24 cellular contexts compared by ENCODE assay signal in genomic region chr5:90555666-90556065, GRCh38. TPM values are rescaled to one million over a fixed set of nuclear protein-coding genes. Genes with fewer than 3 reads are reported as not detected.
DNase-seq lines count a peak whose midpoint lies in the region; ATAC-seq, FAIRE-seq and TF ChIP-seq lines count a peak whose summit lies in the region.
"Had no signal": no experiment of that assay in that cellular context is flagged by ENCODE, and none has a peak within 500 bp of the region (broad histone marks: within the 10 kb centered on the region; RNA-seq: fewer than 3 reads in every experiment).

No MANE protein-coding gene starts in this region.

- H2BK120ac ChIP-seq in H1 (replicated peaks; ENCODE audit: low read depth, low read length) = no peak overlapping the region

- H3K79me1 ChIP-seq in H1 (ENCODE audit: low read depth, low read length) = no peaks in the 10 kb centered on the region

- ATAC-seq in HepG2 (no peak), right lobe of liver (no peak)
- ATAC-seq: HCT116 had no signal

- peaks cover 66% of the 10 kb centered on the region for H3K27me3 Mint-ChIP-seq in neural crest cell (ENCODE audit: low read depth)

- no peak overlapping the region; the same call in 1 of the 2 replicates for H3K18ac ChIP-seq in H1 (ENCODE audit: extremely low read depth, low read length)

- H3K4me1 ChIP-seq in HepG2 (ENCODE audit: insufficient read depth, low read length) (no peaks in the 10 kb centered on the region), right lobe of liver (peaks cover 0 to 13% (median 2%) of the 10 kb centered on the region in 4 donors), H1 (replicated peaks in 1 of 4; ENCODE audit: control insufficient read depth in 3 of 4, insufficient read depth in 4 of 4, low read length in 3 of 4) (peaks cover 3 to 15% (median 9%) of the 10 kb centered on the region in 4 experiments; a peak in 6 of 7 replicates)
- H3K4me1 ChIP-seq: BE2C had no signal

- no peak overlapping the region for H3K23ac ChIP-seq in H1 (ENCODE audit: insufficient read length)

- POLR2A ChIA-PET in HepG2 (lab: Yijun Ruan, JAX) (no interaction called here), H1 (lab: Charles Lee; ENCODE audit: partially characterized antibody) (interaction anchor here (1.0 to 1.3 kb wide), 2 partner anchors 27 to 35 kb away, joined by 3 read pairs; no protein-coding TSS in a partner anchor)

- H4K20me1 ChIP-seq in HepG2 (ENCODE audit: insufficient read depth, low read length) = no peaks in the 10 kb centered on the region
- H4K20me1 ChIP-seq in H1 (replicated peaks in 1 of 2; ENCODE audit: control insufficient read depth in 1 of 2, insufficient read depth in 2 of 2, low read length in 2 of 2) = no peaks in the 10 kb centered on the region

- H3K4me3 ChIP-seq in HepG2 (replicated peaks in 1 of 3; ENCODE audit: insufficient read depth in 1 of 3, low read depth in 2 of 3, low read length in 3 of 3) (no peak overlapping the region), right lobe of liver (no peak overlapping the region), H1 (ENCODE audit: extremely low read depth in 1 of 4, insufficient read depth in 2 of 4, low read depth in 3 of 4, low read length in 4 of 4) (peak overlapping the region in 1 of 4 experiments; percentile 11; a peak in 1 of 8 replicates)
- H3K4me3 ChIP-seq: BLaER1 treated with 17β-estradiol and CSF1 and Interleukin-3, amounts not matched to agents 10 nM and 100 nM had no signal

- TF ChIP-seq EP300 in HepG2 (IDR thresholded peaks at IDR 0.05; ENCODE audit: low read depth in 2 of 2, low read length in 2 of 2) = no peak
- no peak for TF ChIP-seq EP300 in HepG2 (CRISPR knock-in tag; IDR thresholded peaks at IDR 0.05; ENCODE audit: borderline replicate concordance)
- no peak for TF ChIP-seq EP300 in H1 (IDR thresholded peaks at IDR 0.05; ENCODE audit: borderline replicate concordance in 1 of 2, low read depth in 2 of 2, low read length in 2 of 2)

- no TSS peak for BruUV-seq in HepG2 (replicated peaks; lab: Mats Ljungman, UMichigan)

- H3K4me3 Mint-ChIP-seq in neural crest cell = peak overlapping the region; percentile 57
- H3K4me3 Mint-ChIP-seq: CD4-positive, alpha-beta T cell; CD8-positive, alpha-beta memory T cell had no signal

- no peak overlapping the region for H2BK5ac ChIP-seq in H1 (ENCODE audit: low read depth, low read length)

- no peak overlapping the region for H3K27ac Mint-ChIP-seq in neural crest cell (ENCODE audit: unreplicated experiment)
- H3K27ac Mint-ChIP-seq: CD14-positive monocyte; CD4-positive, alpha-beta T cell; CD8-positive, alpha-beta memory T cell had no signal

- DNase-seq in HepG2 (ENCODE audit: low spot score) (no peak), right lobe of liver (no peak), H1 (ENCODE audit: low read depth in 1 of 2, low spot score in 2 of 2) (no peak), neural crest cell (ENCODE audit: low read depth, low spot score) (no peak), DMS153 treated with DMSO at 0.1 percent for 48 hours (lab: John Stamatoyannopoulos, UW; ENCODE audit: unreplicated experiment) (no peak), NCI-H82 treated with DMSO at 0.1 percent for 48 hours (lab: John Stamatoyannopoulos, UW; ENCODE audit: unreplicated experiment) (no peak)
- DNase-seq: BE2C; CD4-positive, alpha-beta T cell; CD8-positive, alpha-beta memory T cell; DMS 273 treated with DMSO at 0.1 percent for 48 hours; DMS53; DMS79 treated with DMSO at 0.1 percent for 48 hours; GF-D8; GOT3; H7 had no signal

- H2BK15ac ChIP-seq in H1 (ENCODE audit: low read length) = no peak overlapping the region

- H4K5ac ChIP-seq in H1 (ENCODE audit: insufficient read length, low read depth, low read length) = no peak overlapping the region

- H3K4me2 ChIP-seq in HepG2 (ENCODE audit: low read depth, low read length) (no peak overlapping the region), H1 (ENCODE audit: insufficient read depth in 1 of 2, low read depth in 2 of 2, low read length in 2 of 2) (0 out of 4 replicates have a peak overlapping the region, but pooled peaks of 1 of the 2 experiments have one; percentile 11)
- H3K4me2 ChIP-seq: BLaER1 treated with 17β-estradiol and CSF1 and Interleukin-3, amounts not matched to agents 10 nM and 100 nM had no signal

- CTCF ChIA-PET in HepG2 (lab: Yijun Ruan, JAX; ENCODE audit: low intra/inter-chr PET ratio, low total read pairs) (no interaction called here), H1 (lab: Charles Lee; ENCODE audit: partially characterized antibody) (no interaction called here)

- no peaks in the 10 kb centered on the region for H3K79me2 ChIP-seq in HepG2 (ENCODE audit: insufficient read depth, low read length)
- H3K79me2 ChIP-seq in H1 (ENCODE audit: control insufficient read depth in 1 of 2, insufficient read depth in 2 of 2, low read length in 2 of 2) = peaks cover 0 to 17% of the 10 kb centered on the region in 2 experiments; a peak in 3 of 4 replicates

- no peak overlapping the region for H3K56ac ChIP-seq in H1 (replicated peaks; ENCODE audit: insufficient read length, low read depth, low read length)

- in situ Hi-C loops in HepG2 (cut with HindIII; ENCODE audit: extremely low pct_ligation_motif_present, low pct_unique_long_range_greater_than_20kb) = no loop called here

- H2AK5ac ChIP-seq in H1 (ENCODE audit: low read depth, low read length) = no peak overlapping the region

- H3K36me3 Mint-ChIP-seq in neural crest cell (ENCODE audit: low read depth) = no peaks in the 10 kb centered on the region
- H3K36me3 Mint-ChIP-seq: CD8-positive, alpha-beta memory T cell had no signal

- H3K4me1 Mint-ChIP-seq in neural crest cell = peaks cover 40% of the 10 kb centered on the region

- peaks cover 5% of the 10 kb centered on the region; the same call in 1 of the 2 replicates for H3K23me2 ChIP-seq in H1 (ENCODE audit: low read depth, low read length)

- H3K4ac ChIP-seq in H1 (replicated peaks; ENCODE audit: insufficient read length, low read depth, low read length) = no peak overlapping the region

- no peak overlapping the region for H2BK12ac ChIP-seq in H1 (ENCODE audit: low read depth, low read length)

- no peaks in the 10 kb centered on the region for H3K9me3 ChIP-seq in HepG2 (ENCODE audit: low read length)
- no peaks in the 10 kb centered on the region for H3K9me3 ChIP-seq in right lobe of liver
- H3K9me3 ChIP-seq in H1 (ENCODE audit: insufficient read depth in 2 of 2, low read depth in 1 of 2, low read length in 1 of 2) = no peaks in the 10 kb centered on the region
- H3K9me3 ChIP-seq: BE2C had no signal

- H3K9ac ChIP-seq in HepG2 (ENCODE audit: insufficient read depth, low read depth, low read length) (no peak overlapping the region), H1 (replicated peaks in 1 of 4; ENCODE audit: extremely low read depth in 1 of 4, low read depth in 3 of 4, low read length in 3 of 4) (no peak overlapping the region)
- H3K9ac ChIP-seq: BLaER1 treated with 17β-estradiol and CSF1 and Interleukin-3, amounts not matched to agents 10 nM and 100 nM had no signal

- FAIRE-seq in HepG2 (lab: Jason Lieb, UNC) = no peak
- no peak for FAIRE-seq in H1 (lab: Jason Lieb, UNC)
- FAIRE-seq: A204.1, D721Med, GM12891, GM18507 had no signal

- H3K14ac ChIP-seq in H1 (ENCODE audit: insufficient read length) = no peak overlapping the region

- TF ChIP-seq POLR2A in HepG2 (IDR thresholded peaks at IDR 0.05; ENCODE audit: insufficient read depth in 1 of 2, low read depth in 2 of 2, low read length in 2 of 2) (no peak), right lobe of liver (IDR thresholded peaks at IDR 0.05) (no peak), H1 (IDR thresholded peaks at IDR 0.05; ENCODE audit: control extremely low read depth in 1 of 2, low read depth in 2 of 2, low read length in 2 of 2) (no peak)

- no peak for TF ChIP-seq CTCF in HepG2 (CRISPR knock-in tag; IDR thresholded peaks at IDR 0.05)
- no peak for TF ChIP-seq CTCF in right lobe of liver (IDR thresholded peaks at IDR 0.05)
- no peak for TF ChIP-seq CTCF in H1 (IDR thresholded peaks at IDR 0.05; ENCODE audit: control extremely low read depth in 1 of 3, insufficient read depth in 1 of 3, low read depth in 1 of 3, low read length in 3 of 3)
- no peak for TF ChIP-seq CTCF in neural crest cell (conservative IDR thresholded peaks at IDR 0.05)

- H3K36me3 ChIP-seq in HepG2 (replicated peaks in 1 of 2; ENCODE audit: control insufficient read depth in 1 of 2, insufficient read depth in 2 of 2, low read length in 2 of 2) = no peaks in the 10 kb centered on the region
- no peaks in the 10 kb centered on the region for H3K36me3 ChIP-seq in right lobe of liver
- H3K36me3 ChIP-seq in H1 (ENCODE audit: control insufficient read depth in 2 of 4, insufficient read depth in 4 of 4, low read length in 3 of 4) = no peaks in the 10 kb centered on the region
- H3K36me3 ChIP-seq: BE2C; BLaER1 treated with 17β-estradiol and CSF1 and Interleukin-3, amounts not matched to agents 10 nM and 100 nM had no signal

- H3K27ac ChIP-seq in HepG2 (ENCODE audit: extremely low read length, insufficient read depth, low read length) = no peak overlapping the region
- no peak overlapping the region for H3K27ac ChIP-seq in right lobe of liver
- H3K27ac ChIP-seq in H1 (ENCODE audit: low read depth, low read length) = no peak overlapping the region
- H3K27ac ChIP-seq: 22Rv1; BLaER1 treated with 17β-estradiol and CSF1 and Interleukin-3, amounts not matched to agents 10 nM and 100 nM had no signal

- H3K27me3 ChIP-seq in HepG2 (ENCODE audit: control insufficient read depth in 1 of 2, insufficient read depth in 2 of 2, low read length in 2 of 2) (peaks cover 2 to 24% of the 10 kb centered on the region in 2 experiments; a peak in 3 of 5 replicates), right lobe of liver (peaks cover 0 to 21% of the 10 kb centered on the region in 2 donors), H1 (replicated peaks in 1 of 4; ENCODE audit: control insufficient read depth in 3 of 4, extremely low read depth in 1 of 4, insufficient read depth in 3 of 4, low read length in 3 of 4) (no peaks in the 10 kb centered on the region)

- TF ChIP-seq RAD21 in HepG2 (CRISPR knock-in tag; IDR thresholded peaks at IDR 0.05) = no peak
- no peak for TF ChIP-seq RAD21 in H1 (IDR thresholded peaks at IDR 0.05 in 1 of 2, conservative IDR thresholded peaks at IDR 0.05 in 1 of 2; ENCODE audit: low read depth in 2 of 2, low read length in 2 of 2)

- H4K8ac ChIP-seq in H1 (ENCODE audit: extremely low read depth, insufficient read depth, low read length) = no peak overlapping the region

- no peak overlapping the region for H2AFZ ChIP-seq in HepG2 (ENCODE audit: low read length)
- no peak overlapping the region for H2AFZ ChIP-seq in H1 (ENCODE audit: low read length)

- no peak overlapping the region for H4K91ac ChIP-seq in H1 (replicated peaks; ENCODE audit: insufficient read length, low read length)

- no peaks in the 10 kb centered on the region for H3K9me3 Mint-ChIP-seq in neural crest cell
- H3K9me3 Mint-ChIP-seq: CD4-positive, alpha-beta T cell; CD8-positive, alpha-beta memory T cell had no signal

- intact Hi-C loops in HepG2 (cut with micrococcal nuclease; ENCODE audit: unreplicated experiment) (no loop called here), right lobe of liver (cut with DNase I) (no loop called here)

- no peak overlapping the region for H2BK20ac ChIP-seq in H1 (ENCODE audit: low read length)

RNA-seq across cellular contexts. Expression of gene ADGRV1, which starts 2.9 kb away (rescaled TPM):
- total RNA-seq in HepG2 (2016; rRNA removed; fragmentation: Illumina TruSeq; extraction: Trizol) = 0.84 and 1.7 TPM in 2 replicates
- 0.35 and 0.40 TPM in 2 replicates for total RNA-seq in HepG2 (2016; cell fraction: cytosol; rRNA removed; fragmentation: Illumina TruSeq; extraction: Trizol; ENCODE audit: low read depth)
- total RNA-seq in HepG2 (2016; cell fraction: insoluble cytoplasmic fraction; rRNA removed; fragmentation: Illumina TruSeq; extraction: Trizol) = 1.4 and 1.5 TPM in 2 replicates
- 0.37 and 0.83 TPM in 2 replicates for total RNA-seq in HepG2 (2016; cell fraction: membrane; rRNA removed; fragmentation: Illumina TruSeq; extraction: Trizol)
- total RNA-seq in HepG2 (2016; cell fraction: nucleus; rRNA removed; fragmentation: Illumina TruSeq; extraction: Trizol) = 1.3 and 2.5 TPM in 2 replicates
- 3.9 and 5.9 TPM in 2 replicates for polyA plus RNA-seq in HepG2 (2011; rRNA removed)
- 2.1 and 6.3 TPM in 2 replicates for polyA plus RNA-seq in HepG2 (2011; cell fraction: cytosol; rRNA removed)
- 0.53 and 2.0 TPM in 2 replicates for polyA plus RNA-seq in HepG2 (2011; cell fraction: nucleus; rRNA removed)
- polyA plus RNA-seq in HepG2 (2012) = 5.9 and 7.6 TPM in 2 replicates
- polyA plus RNA-seq in HepG2 (2016; cell fraction: cytosol; fragmentation: Illumina TruSeq; extraction: Trizol; ENCODE audit: low read depth) = 0.26 and 0.35 TPM in 2 replicates
- 1.1 and 1.4 TPM in 2 replicates for polyA plus RNA-seq in HepG2 (2016; cell fraction: insoluble cytoplasmic fraction; fragmentation: Illumina TruSeq; extraction: Trizol; ENCODE audit: low read depth)
- 0.38 and 0.39 TPM in 2 replicates for polyA plus RNA-seq in HepG2 (2016; cell fraction: membrane; fragmentation: Illumina TruSeq; extraction: Trizol; ENCODE audit: low read depth)
- 0.36 and 1.2 TPM in 2 replicates for polyA plus RNA-seq in HepG2 (2016; cell fraction: nucleus; fragmentation: Illumina TruSeq; extraction: Trizol; ENCODE audit: insufficient read depth, low read depth)
- polyA minus RNA-seq in HepG2 (2011; rRNA and poly(A)+ RNA removed; ENCODE audit: low replicate concordance) = 1.9 and 2.7 TPM in 2 replicates
- polyA minus RNA-seq in HepG2 (2011; cell fraction: cytosol; rRNA and poly(A)+ RNA removed) = 0.97 and 2.5 TPM in 2 replicates
- 1.2 and 2.7 TPM in 2 replicates for polyA minus RNA-seq in HepG2 (2011; cell fraction: nucleus; rRNA and poly(A)+ RNA removed)
- total RNA-seq in right lobe of liver = 10 to 100 TPM in 2 of 6 experiments, 1 to 10 TPM in 4; 4.5 to 15.9 (median 7.4) TPM
- total RNA-seq in H1 (2021; fragmentation: NEBNext Ultra II Directional; extraction: Animal tissue kit (Norgen Biotek cat#: 25700)) = 62.2 and 62.3 TPM in 2 replicates
- 40.6 and 53.1 TPM in 2 replicates for polyA plus RNA-seq in H1 (2011; rRNA removed)
- polyA plus RNA-seq in H1 (2011; cell fraction: cytosol; rRNA removed) = 46.6 TPM
- polyA plus RNA-seq in H1 (2011; cell fraction: nucleus; rRNA removed) = 64.4 TPM
- polyA plus RNA-seq in H1 (2012, experiment 1 of 2) = 28.8 to 39.8 TPM (median 33.5 TPM) in 4 replicates
- polyA plus RNA-seq in H1 (2012, experiment 2 of 2) = 6.7 TPM
- 28.5 TPM for polyA plus RNA-seq in H1 (2013, experiment 1 of 2)
- 24.9 TPM for polyA plus RNA-seq in H1 (2013, experiment 2 of 2)
- 289 and 337 TPM in 2 replicates for polyA minus RNA-seq in H1 (2011; rRNA and poly(A)+ RNA removed)
- 73.0 TPM for polyA minus RNA-seq in H1 (2011; cell fraction: cytosol; rRNA and poly(A)+ RNA removed)
- 934 TPM for polyA minus RNA-seq in H1 (2011; cell fraction: nucleus; rRNA and poly(A)+ RNA removed)
- total RNA-seq in neural crest cell = 43.4 and 45.0 TPM in 2 replicates
- total RNA-seq: G401 had no signal
- polyA plus RNA-seq: CD8-positive, alpha-beta memory T cell had no signal

RNA-seq across cellular contexts. Expression of gene LYSMD3, which starts 26.3 kb away (rescaled TPM):
- total RNA-seq in HepG2 (2016; rRNA removed; fragmentation: Illumina TruSeq; extraction: Trizol) (13.8 and 22.2 TPM in 2 replicates), right lobe of liver (10 to 100 TPM; 11.4 to 16.6 (median 13.3) TPM), neural crest cell (12.0 and 12.1 TPM in 2 replicates)
- total RNA-seq in HepG2 (2016; cell fraction: cytosol; rRNA removed; fragmentation: Illumina TruSeq; extraction: Trizol; ENCODE audit: low read depth) = 1.2 and 1.6 TPM in 2 replicates
- total RNA-seq in HepG2 (2016; cell fraction: insoluble cytoplasmic fraction; rRNA removed; fragmentation: Illumina TruSeq; extraction: Trizol) = 14.2 and 20.5 TPM in 2 replicates
- total RNA-seq in HepG2 (2016; cell fraction: membrane; rRNA removed; fragmentation: Illumina TruSeq; extraction: Trizol) = 6.5 and 8.4 TPM in 2 replicates
- total RNA-seq in HepG2 (2016; cell fraction: nucleus; rRNA removed; fragmentation: Illumina TruSeq; extraction: Trizol) = 12.9 and 13.6 TPM in 2 replicates
- polyA plus RNA-seq in HepG2 (2011; rRNA removed) (6.3 and 9.1 TPM in 2 replicates), H1 (2011; rRNA removed) (2.1 and 3.7 TPM in 2 replicates)
- 3.3 and 5.8 TPM in 2 replicates for polyA plus RNA-seq in HepG2 (2011; cell fraction: cytosol; rRNA removed)
- 2.4 and 3.9 TPM in 2 replicates for polyA plus RNA-seq in HepG2 (2011; cell fraction: nucleus; rRNA removed)
- 10.3 and 10.4 TPM in 2 replicates for polyA plus RNA-seq in HepG2 (2012)
- polyA plus RNA-seq in HepG2 (2016; cell fraction: cytosol; fragmentation: Illumina TruSeq; extraction: Trizol; ENCODE audit: low read depth) = 0.70 and 0.91 TPM in 2 replicates
- polyA plus RNA-seq in HepG2 (2016; cell fraction: insoluble cytoplasmic fraction; fragmentation: Illumina TruSeq; extraction: Trizol; ENCODE audit: low read depth) = 17.8 and 21.3 TPM in 2 replicates
- 3.1 and 4.0 TPM in 2 replicates for polyA plus RNA-seq in HepG2 (2016; cell fraction: membrane; fragmentation: Illumina TruSeq; extraction: Trizol; ENCODE audit: low read depth)
- 14.8 and 16.7 TPM in 2 replicates for polyA plus RNA-seq in HepG2 (2016; cell fraction: nucleus; fragmentation: Illumina TruSeq; extraction: Trizol; ENCODE audit: insufficient read depth, low read depth)
- 3.2 and 6.4 TPM in 2 replicates for polyA minus RNA-seq in HepG2 (2011; rRNA and poly(A)+ RNA removed; ENCODE audit: low replicate concordance)
- polyA minus RNA-seq in HepG2 (2011; cell fraction: cytosol; rRNA and poly(A)+ RNA removed) = 11.1 and 12.9 TPM in 2 replicates
- 15.7 and 16.6 TPM in 2 replicates for polyA minus RNA-seq in HepG2 (2011; cell fraction: nucleus; rRNA and poly(A)+ RNA removed)
- 14.9 TPM in 2 replicates for total RNA-seq in H1 (2021; fragmentation: NEBNext Ultra II Directional; extraction: Animal tissue kit (Norgen Biotek cat#: 25700))
- 4.7 TPM for polyA plus RNA-seq in H1 (2011; cell fraction: cytosol; rRNA removed)
- polyA plus RNA-seq in H1 (2011; cell fraction: nucleus; rRNA removed) = 0.91 TPM
- 5.9 to 9.7 TPM (median 7.0 TPM) in 4 replicates for polyA plus RNA-seq in H1 (2012, experiment 1 of 2)
- polyA plus RNA-seq in H1 (2012, experiment 2 of 2) = 0.52 TPM
- polyA plus RNA-seq in H1 (2013, experiment 1 of 2) = 8.4 TPM
- polyA plus RNA-seq in H1 (2013, experiment 2 of 2) = 8.6 TPM
- polyA minus RNA-seq in H1 (2011; rRNA and poly(A)+ RNA removed) = 5.9 and 7.5 TPM in 2 replicates
- polyA minus RNA-seq in H1 (2011; cell fraction: cytosol; rRNA and poly(A)+ RNA removed) = 4.7 TPM
- 9.4 TPM for polyA minus RNA-seq in H1 (2011; cell fraction: nucleus; rRNA and poly(A)+ RNA removed)
